ENCODE assay signal across 20 cellular contexts in the genomic region with DNA sequence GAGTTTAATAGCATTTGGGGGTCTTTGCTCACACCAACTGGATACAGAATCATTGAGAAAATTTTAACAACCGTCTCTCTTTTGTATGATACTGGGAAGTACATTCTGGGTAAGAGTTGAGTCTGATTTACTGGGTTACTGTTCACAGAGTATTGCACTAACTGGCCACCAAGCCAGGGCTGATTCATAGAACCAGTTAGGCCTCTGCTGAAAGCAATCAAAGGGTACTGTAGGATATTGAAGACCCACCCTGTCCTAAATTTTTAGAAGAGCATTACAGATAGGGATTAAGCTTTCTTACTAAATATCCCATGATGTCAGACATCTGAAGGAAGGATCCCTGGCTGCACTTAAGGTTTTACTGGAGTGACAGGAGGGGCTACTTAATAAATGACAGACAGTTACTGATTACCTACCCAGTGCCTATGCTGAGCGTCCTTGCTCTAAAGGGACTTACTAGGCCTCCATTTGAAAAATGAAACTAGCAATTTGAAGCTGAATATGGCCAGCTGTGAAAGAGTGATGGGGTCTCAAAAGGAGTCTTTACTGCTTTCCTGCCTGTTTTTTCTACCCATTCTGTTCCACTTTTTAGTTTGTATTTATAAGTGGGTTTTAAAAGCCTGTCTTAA.
"Had no signal": no experiment of that assay in that cellular context is flagged by ENCODE, and none has a peak within 500 bp of the region (broad histone marks: within the 10 kb centered on the region; RNA-seq: fewer than 3 reads in every experiment).

No MANE protein-coding gene starts in this region.

- H3K4me3 ChIP-seq: colonic mucosa, dorsolateral prefrontal cortex, left ventricle myocardium inferior, pancreas, right lobe of liver, skin epidermis, thyroid gland had no signal

- H3K36me3 ChIP-seq: colonic mucosa, left ventricle myocardium inferior, neutrophil, right lobe of liver had no signal

- H3K27me3 ChIP-seq: colonic mucosa, dorsolateral prefrontal cortex, neutrophil, pancreas, right lobe of liver, thyroid gland had no signal

- H3K4me1 ChIP-seq: colonic mucosa, pancreas, thyroid gland had no signal

- DNase-seq: activated CD4-positive, alpha-beta memory T cell treated with anti-CD3 and anti-CD28 coated beads for 36 hours; activated CD4-positive, alpha-beta T cell treated with anti-CD3 and anti-CD28 coated beads for 48 hours; activated effector memory CD4-positive, alpha-beta T cell treated with Interleukin-2 at 50 U/mL for 16 hours; activated naive CD4-positive, alpha-beta T cell treated with anti-CD3 and anti-CD28 coated beads for 36 hours; activated naive CD8-positive, alpha-beta T cell treated with anti-CD3 and anti-CD28 coated beads, Interleukin-2, amount 10 ng/mL, durations not matched to agents 7 days and 5 days; activated T-cell treated with anti-CD3 and anti-CD28 coated beads, Interleukin-2, amount 50 U/mL, for 72 hours; amniotic stem cell; colonic mucosa; dorsolateral prefrontal cortex; foreskin fibroblast; immature natural killer cell; left ventricle myocardium inferior; naive thymus-derived CD8-positive, alpha-beta T cell; pancreas; right lobe of liver; stimulated activated CD4-positive, alpha-beta T cell treated with anti-CD3 and anti-CD28 coated beads, Interleukin-1b, Interleukin-23, amount 100 ng/mL, for 48 hours; substantia nigra; thyroid gland had no signal

- H3K27ac ChIP-seq: colonic mucosa, dorsolateral prefrontal cortex, left ventricle myocardium inferior, neutrophil, pancreas, right lobe of liver, skin epidermis, thyroid gland had no signal

- H3K9me3 ChIP-seq: colonic mucosa, left ventricle myocardium inferior, neutrophil, pancreas, right lobe of liver, thyroid gland had no signal

- ATAC-seq: activated T-cell treated with anti-CD3 and anti-CD28 coated beads, Interleukin-2, amount 50 U/mL, for 72 hours; naive thymus-derived CD8-positive, alpha-beta T cell; pancreas; right lobe of liver had no signal
